ENCODE assay signal across 19 cellular contexts in genomic region chr13:23050126-23050525, GRCh38.
"Had no signal": no experiment of that assay in that cellular context is flagged by ENCODE, and none has a peak within 500 bp of the region (broad histone marks: within the 10 kb centered on the region; RNA-seq: fewer than 3 reads in every experiment).

No MANE protein-coding gene starts in this region.

- H3K27me3 Mint-ChIP-seq: stimulated activated memory B cell treated with anti-CD40 and anti-IgM and Interleukin-4, amounts not matched to agents 10 μg/mL and 1 μg/mL and 100 μg/mL, for 72 hours; stimulated activated naive CD8-positive, alpha-beta T cell treated with anti-CD3 and anti-CD28 coated beads, Interleukin-15, Interleukin-2, amounts not matched to agents 100 ng/mL and 50 ng/mL, for 24 hours had no signal

- ATAC-seq: heart left ventricle; lower lobe of right lung; right cardiac atrium; stimulated activated memory B cell treated with anti-CD40 and anti-IgM and Interleukin-4, amounts not matched to agents 10 μg/mL and 1 μg/mL and 100 μg/mL, for 72 hours had no signal

- H3K9me3 ChIP-seq: colonic mucosa, heart left ventricle, left ventricle myocardium inferior, lower lobe of right lung, neutrophil, tibial artery, upper lobe of left lung, uterus had no signal

- H3K4me1 Mint-ChIP-seq: memory B cell; naive B cell; nephron progenitor cell; stimulated activated memory B cell treated with anti-CD40 and anti-IgM and Interleukin-4, amounts not matched to agents 10 μg/mL and 1 μg/mL and 100 μg/mL, for 72 hours had no signal

- H3K27ac Mint-ChIP-seq: memory B cell; nephron progenitor cell; stimulated activated memory B cell treated with anti-CD40 and anti-IgM and Interleukin-4, amounts not matched to agents 10 μg/mL and 1 μg/mL and 100 μg/mL, for 72 hours; stimulated activated naive CD8-positive, alpha-beta T cell treated with anti-CD3 and anti-CD28 coated beads, Interleukin-15, Interleukin-2, amounts not matched to agents 100 ng/mL and 50 ng/mL, for 24 hours had no signal

- H3K9me3 Mint-ChIP-seq: memory B cell; stimulated activated memory B cell treated with anti-CD40 and anti-IgM and Interleukin-4, amounts not matched to agents 10 μg/mL and 1 μg/mL and 100 μg/mL, for 72 hours; stimulated activated naive CD8-positive, alpha-beta T cell treated with anti-CD3 and anti-CD28 coated beads, Interleukin-15, Interleukin-2, amounts not matched to agents 100 ng/mL and 50 ng/mL, for 24 hours had no signal

- H3K27ac ChIP-seq: colonic mucosa, heart left ventricle, left ventricle myocardium inferior, lower lobe of right lung, neutrophil, tibial artery, upper lobe of left lung, uterus had no signal

- H3K36me3 ChIP-seq: colonic mucosa, heart left ventricle, left ventricle myocardium inferior, lower lobe of right lung, neutrophil, tibial artery, upper lobe of left lung, uterus had no signal

- H3K4me3 ChIP-seq: colonic mucosa, heart left ventricle, left ventricle myocardium inferior, lower lobe of right lung, tibial artery, upper lobe of left lung, uterus had no signal

- H3K4me3 Mint-ChIP-seq: memory B cell; naive B cell; nephron progenitor cell; stimulated activated memory B cell treated with anti-CD40 and anti-IgM and Interleukin-4, amounts not matched to agents 10 μg/mL and 1 μg/mL and 100 μg/mL, for 72 hours; stimulated activated naive CD8-positive, alpha-beta T cell treated with anti-CD3 and anti-CD28 coated beads, Interleukin-15, Interleukin-2, amounts not matched to agents 100 ng/mL and 50 ng/mL, for 24 hours had no signal

- DNase-seq: colonic mucosa; dermis blood vessel endothelial cell; heart left ventricle; hypothalamus; left ventricle myocardium inferior; lower lobe of right lung; naive B cell; nephron progenitor cell; right cardiac atrium; stimulated activated CD4-positive, alpha-beta T cell treated with anti-CD3 and anti-CD28 coated beads, Interleukin-15, amount 100 ng/mL, for 24 hours; stimulated activated CD4-positive, alpha-beta T cell treated with anti-CD3 and anti-CD28 coated beads, Interleukin-1b, Interleukin-23, amount 100 ng/mL, for 48 hours; stimulated activated CD4-positive, alpha-beta T cell treated with anti-CD3 and anti-CD28 coated beads, Interleukin-4, amount 100 ng/mL, for 24 hours; tibial artery; upper lobe of left lung; uterus had no signal

- H3K4me1 ChIP-seq: colonic mucosa, heart left ventricle, left ventricle myocardium inferior, lower lobe of right lung, tibial artery, upper lobe of left lung, uterus had no signal

- H3K36me3 Mint-ChIP-seq: memory B cell; naive B cell; stimulated activated memory B cell treated with anti-CD40 and anti-IgM and Interleukin-4, amounts not matched to agents 10 μg/mL and 1 μg/mL and 100 μg/mL, for 72 hours had no signal

- H3K27me3 ChIP-seq: colonic mucosa, heart left ventricle, neutrophil, tibial artery, upper lobe of left lung, uterus had no signal
